Comparison of ENCODE assay signal across 1 cellular context in the genomic region with DNA sequence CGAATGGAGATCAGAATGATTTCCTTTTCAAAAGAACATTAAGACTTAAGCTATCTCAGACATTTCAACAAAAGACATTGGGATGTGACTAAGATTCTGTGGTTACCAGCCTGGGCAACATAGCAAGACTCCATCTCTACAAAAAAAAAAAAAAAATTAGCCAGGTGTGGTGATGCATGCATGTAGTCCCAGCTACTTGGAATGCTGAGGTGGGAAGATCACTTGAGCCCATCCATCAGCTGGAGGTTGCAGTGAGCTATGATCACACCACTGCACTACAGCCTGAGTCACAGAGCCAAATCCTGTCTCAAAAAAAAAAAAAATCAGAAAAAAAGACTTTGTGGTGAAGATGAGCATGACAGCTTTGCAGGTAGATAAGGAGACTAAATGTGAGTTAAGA.
TF ChIP-seq lines count a peak whose summit lies in the region.

No MANE protein-coding gene starts in this region.

TF ChIP-seq in HepG2, 621 proteins besides CTCF, POLR2A, EP300 and RAD21:
- TF ChIP-seq, protein P1, sequence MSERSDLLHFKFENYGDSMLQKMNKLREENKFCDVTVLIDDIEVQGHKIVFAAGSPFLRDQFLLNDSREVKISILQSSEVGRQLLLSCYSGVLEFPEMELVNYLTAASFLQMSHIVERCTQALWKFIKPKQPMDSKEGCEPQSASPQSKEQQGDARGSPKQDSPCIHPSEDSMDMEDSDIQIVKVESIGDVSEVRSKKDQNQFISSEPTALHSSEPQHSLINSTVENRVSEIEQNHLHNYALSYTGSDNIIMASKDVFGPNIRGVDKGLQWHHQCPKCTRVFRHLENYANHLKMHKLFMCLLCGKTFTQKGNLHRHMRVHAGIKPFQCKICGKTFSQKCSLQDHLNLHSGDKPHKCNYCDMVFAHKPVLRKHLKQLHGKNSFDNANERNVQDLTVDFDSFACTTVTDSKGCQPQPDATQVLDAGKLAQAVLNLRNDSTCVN (CRISPR knock-in tag; IDR thresholded peaks at IDR 0.05; ENCODE audit: borderline replicate concordance): no peak
- 0 out of 2 replicates have a peak, but pooled peaks have one; percentile 18 for TF ChIP-seq ZNF121 (CRISPR knock-in tag; IDR thresholded peaks at IDR 0.05)
- TF ChIP-seq ZC3H13 (CRISPR knock-in tag; IDR thresholded peaks at IDR 0.05): no peak
- no peak for TF ChIP-seq TAF15 (IDR thresholded peaks at IDR 0.05; ENCODE audit: low read depth, low read length, poor library complexity, severe bottlenecking)
- TF ChIP-seq, protein P2, sequence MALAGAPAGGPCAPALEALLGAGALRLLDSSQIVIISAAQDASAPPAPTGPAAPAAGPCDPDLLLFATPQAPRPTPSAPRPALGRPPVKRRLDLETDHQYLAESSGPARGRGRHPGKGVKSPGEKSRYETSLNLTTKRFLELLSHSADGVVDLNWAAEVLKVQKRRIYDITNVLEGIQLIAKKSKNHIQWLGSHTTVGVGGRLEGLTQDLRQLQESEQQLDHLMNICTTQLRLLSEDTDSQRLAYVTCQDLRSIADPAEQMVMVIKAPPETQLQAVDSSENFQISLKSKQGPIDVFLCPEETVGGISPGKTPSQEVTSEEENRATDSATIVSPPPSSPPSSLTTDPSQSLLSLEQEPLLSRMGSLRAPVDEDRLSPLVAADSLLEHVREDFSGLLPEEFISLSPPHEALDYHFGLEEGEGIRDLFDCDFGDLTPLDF (CRISPR knock-in tag; IDR thresholded peaks at IDR 0.05): no peak
- TF ChIP-seq ZNF317 (CRISPR knock-in tag; IDR thresholded peaks at IDR 0.05): no peak
- no peak for TF ChIP-seq HNRNPH1 (optimal IDR thresholded peaks at IDR 0.05; ENCODE audit: low read depth, low read length)
